ENCODE assay signal across 9 cellular contexts in genomic region chr6:41706876-41707564, GRCh38. TPM values are rescaled to one million over a fixed set of nuclear protein-coding genes. Genes with fewer than 3 reads are reported as not detected.
A peak's percentile ranks its signal among the peaks of the same experiment; 100 is the strongest.
DNase-seq lines count a peak whose midpoint lies in the region; ATAC-seq and TF ChIP-seq lines count a peak whose summit lies in the region.
"Had no signal": no experiment of that assay in that cellular context is flagged by ENCODE, and none has a peak within 500 bp of the region (broad histone marks: within the 10 kb centered on the region; RNA-seq: fewer than 3 reads in every experiment).

No MANE protein-coding gene starts in this region.

- DNase-seq in NOMO-1 (lab: John Stamatoyannopoulos, UW; ENCODE audit: unreplicated experiment in 2 of 2) (peak; percentile 4 to 10), NOMO-1 treated with dmso at 0.1 percent for 144 hours (lab: John Stamatoyannopoulos, UW; ENCODE audit: unreplicated experiment) (no peak), cardiac muscle cell (ENCODE audit: low read depth in 1 of 2, low spot score in 1 of 2) (peak in 1 of 2 donors; percentile 80), NCI-H1105 (lab: John Stamatoyannopoulos, UW) (no peak)
- DNase-seq in activated T-cell treated with anti-CD3 and anti-CD28 coated beads, Interleukin-2, amount 50 U/mL, for 72 hours = no peak
- DNase-seq in stimulated activated CD4-positive, alpha-beta T cell treated with anti-CD3 and anti-CD28 coated beads, Interleukin-15, amount 100 ng/mL, for 24 hours = peak; percentile 46
- no peak for DNase-seq in activated effector memory CD4-positive, alpha-beta T cell treated with anti-CD3 and anti-CD28 coated beads, Interleukin-2, amount 50 U/mL, for 16 hours

- no peak overlapping the region for H3K4me3 ChIP-seq in cardiac muscle cell

- no peaks in the 10 kb centered on the region for H3K27me3 Mint-ChIP-seq in activated T-cell treated with anti-CD3 and anti-CD28 coated beads, Interleukin-2, amount 50 U/mL, for 72 hours (ENCODE audit: low read depth)

- peak overlapping the region; percentile 23 for H3K27ac Mint-ChIP-seq in activated T-cell treated with anti-CD3 and anti-CD28 coated beads, Interleukin-2, amount 50 U/mL, for 72 hours

- no peaks in the 10 kb centered on the region for H3K36me3 ChIP-seq in cardiac muscle cell

- no peaks in the 10 kb centered on the region for H3K27me3 ChIP-seq in cardiac muscle cell

- peak overlapping the region; percentile 83 for H3K27ac ChIP-seq in cardiac muscle cell

- peak; percentile 26 to 27 for ATAC-seq in activated T-cell treated with anti-CD3 and anti-CD28 coated beads, Interleukin-2, amount 50 U/mL, for 72 hours (replicated peaks in 1 of 2)
- no peak for ATAC-seq in HG02623 (IDR thresholded peaks at IDR 0.05; ENCODE audit: unreplicated experiment)

- H3K4me3 Mint-ChIP-seq in activated T-cell treated with anti-CD3 and anti-CD28 coated beads, Interleukin-2, amount 50 U/mL, for 72 hours = peak overlapping the region; percentile 47 to 67

- no peaks in the 10 kb centered on the region for H3K36me3 Mint-ChIP-seq in activated T-cell treated with anti-CD3 and anti-CD28 coated beads, Interleukin-2, amount 50 U/mL, for 72 hours (ENCODE audit: insufficient read depth in 2 of 2)

- H3K9me3 Mint-ChIP-seq in activated T-cell treated with anti-CD3 and anti-CD28 coated beads, Interleukin-2, amount 50 U/mL, for 72 hours = no peaks in the 10 kb centered on the region

- peaks cover 19% of the 10 kb centered on the region for H3K4me1 ChIP-seq in cardiac muscle cell (ENCODE audit: low read depth)

- H3K4me1 Mint-ChIP-seq in activated T-cell treated with anti-CD3 and anti-CD28 coated beads, Interleukin-2, amount 50 U/mL, for 72 hours (ENCODE audit: low read depth) = peaks cover 29% of the 10 kb centered on the region

- H3K9me3 ChIP-seq in cardiac muscle cell (ENCODE audit: low read depth) = no peaks in the 10 kb centered on the region

- TF ChIP-seq CTCF in cardiac muscle cell (IDR thresholded peaks at IDR 0.05; ENCODE audit: low read depth, low read length) = no peak

RNA-seq across cellular contexts. Expression of gene TFEB, which starts 28.4 kb away (rescaled TPM):
- 10 to 100 TPM; 15.3 to 17.5 TPM for total RNA-seq in activated T-cell treated with anti-CD3 and anti-CD28 coated beads, Interleukin-2, amount 50 U/mL, for 72 hours
- total RNA-seq in cardiac muscle cell = 25.8 and 41.0 TPM in 2 replicates
- polyA plus RNA-seq in cardiac muscle cell = 34.0 and 57.8 TPM in 2 replicates

RNA-seq across cellular contexts. Expression of gene PGC, which starts 40.2 kb away (rescaled TPM):
- not detected for total RNA-seq in activated T-cell treated with anti-CD3 and anti-CD28 coated beads, Interleukin-2, amount 50 U/mL, for 72 hours
- not detected in 2 replicates for total RNA-seq in cardiac muscle cell
- 0.10 TPM in 1 of 2 replicates, not detected in the other for polyA plus RNA-seq in cardiac muscle cell
- polyA plus RNA-seq: AG04450 had no signal

Comparison
In these comparisons a context has a peak if more than half of its experiments do, and no peak if none do; other contexts are left out.
1. DNase-seq: peak in NOMO-1 (2 of 2) and stimulated activated CD4-positive, alpha-beta T cell treated with anti-CD3 and anti-CD28 coated beads, Interleukin-15, amount 100 ng/mL, for 24 hours (single experiment); none in NOMO-1 treated with dmso at 0.1 percent for 144 hours (single experiment), activated T-cell treated with anti-CD3 and anti-CD28 coated beads, Interleukin-2, amount 50 U/mL, for 72 hours (0 of 2), activated effector memory CD4-positive, alpha-beta T cell treated with anti-CD3 and anti-CD28 coated beads, Interleukin-2, amount 50 U/mL, for 16 hours (single experiment) and NCI-H1105 (single experiment).